15 cellular contexts compared by ENCODE assay signal in the genomic region with DNA sequence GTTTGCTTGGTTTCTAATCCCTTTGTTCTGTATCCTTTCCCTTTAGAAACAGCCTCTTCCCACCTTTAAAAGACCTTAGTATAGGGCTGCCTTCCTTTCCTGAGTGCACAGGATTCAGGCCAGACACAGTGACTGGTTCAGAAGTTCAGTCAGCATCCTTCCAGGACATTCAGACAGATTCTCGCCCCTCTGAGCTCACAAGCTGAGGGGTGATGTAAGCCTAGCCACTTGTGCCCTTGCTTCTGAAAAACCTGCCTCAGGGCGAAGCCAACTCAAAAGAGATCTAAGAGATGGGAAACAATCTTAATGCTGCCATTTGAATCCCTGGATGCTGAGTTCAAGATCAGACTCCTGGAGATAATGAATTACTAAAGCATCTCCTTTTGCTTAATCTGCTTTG. TPM values are rescaled to one million over a fixed set of nuclear protein-coding genes. Genes with fewer than 3 reads are reported as not detected.
DNase-seq lines count a peak whose midpoint lies in the region; FAIRE-seq and TF ChIP-seq lines count a peak whose summit lies in the region.
"Had no signal": no experiment of that assay in that cellular context is flagged by ENCODE, and none has a peak within 500 bp of the region (broad histone marks: within the 10 kb centered on the region; RNA-seq: fewer than 3 reads in every experiment).

No MANE protein-coding gene starts in this region.

- no peaks in the 10 kb centered on the region for H3K36me3 Mint-ChIP-seq in endothelial cell (ENCODE audit: low read depth, unreplicated experiment)
- no peaks in the 10 kb centered on the region for H3K36me3 Mint-ChIP-seq in glutamatergic neuron (ENCODE audit: unreplicated experiment)

- no peak for FAIRE-seq in H54 (lab: Jason Lieb, UNC)
- FAIRE-seq: GM12892 had no signal

- TF ChIP-seq CTCF in endothelial cell (IDR thresholded peaks at IDR 0.05; ENCODE audit: unreplicated experiment): no peak
- TF ChIP-seq CTCF in glutamatergic neuron (IDR thresholded peaks at IDR 0.05; ENCODE audit: partially characterized antibody, unreplicated experiment): no peak

- H3K9me3 Mint-ChIP-seq in endothelial cell (ENCODE audit: unreplicated experiment) (no peaks in the 10 kb centered on the region), glutamatergic neuron (ENCODE audit: unreplicated experiment) (peaks cover 2% of the 10 kb centered on the region)

- H3K4me3 Mint-ChIP-seq in endothelial cell (ENCODE audit: unreplicated experiment) (no peak overlapping the region), glutamatergic neuron (ENCODE audit: unreplicated experiment) (no peak overlapping the region)
- H3K4me3 Mint-ChIP-seq: CD4-positive, CD25-positive, alpha-beta regulatory T cell had no signal

- peak overlapping the region; percentile 28 for H3K27ac Mint-ChIP-seq in endothelial cell (ENCODE audit: unreplicated experiment)
- no peak overlapping the region for H3K27ac Mint-ChIP-seq in glutamatergic neuron (ENCODE audit: unreplicated experiment)
- H3K27ac Mint-ChIP-seq: CD4-positive, CD25-positive, alpha-beta regulatory T cell had no signal

- H3K27me3 Mint-ChIP-seq in endothelial cell (ENCODE audit: unreplicated experiment) (peaks cover 4% of the 10 kb centered on the region), glutamatergic neuron (ENCODE audit: unreplicated experiment) (peaks cover 4% of the 10 kb centered on the region)

- DNase-seq in ELR (ENCODE audit: low read depth) (peak; percentile 11), M059J (ENCODE audit: low read depth) (peak; percentile 21), endothelial cell (ENCODE audit: low spot score) (no peak), H54 (ENCODE audit: insufficient read length, low spot score) (no peak), glutamatergic neuron (no peak), middle frontal gyrus (ENCODE audit: extremely low spot score, low spot score) (no peak), hypothalamus (lab: John Stamatoyannopoulos, UW) (no peak)
- DNase-seq: ACHN; Calu3; CD4-positive, CD25-positive, alpha-beta regulatory T cell; DMS 273 treated with DMSO at 0.1 percent for 48 hours; GDM1; GOT3; KBM-7 had no signal

- H3K4me1 Mint-ChIP-seq in endothelial cell (ENCODE audit: unreplicated experiment): peaks cover 53% of the 10 kb centered on the region
- peaks cover 7% of the 10 kb centered on the region for H3K4me1 Mint-ChIP-seq in glutamatergic neuron (ENCODE audit: low read depth, unreplicated experiment)

- TF ChIP-seq POLR2A in H54 (IDR thresholded peaks at IDR 0.05; ENCODE audit: low read depth, low read length): no peak

RNA-seq across cellular contexts. Expression of a gene that starts 6.7 kb away (rescaled TPM):
- 11.8 and 13.5 TPM in 2 replicates for total RNA-seq in M059J (2014; rRNA removed; shearing (Covaris generic))
- total RNA-seq in endothelial cell (ENCODE audit: unreplicated experiment) (20.4 TPM), glutamatergic neuron (ENCODE audit: unreplicated experiment) (6.5 TPM)

Comparison
In these comparisons a context has a peak if more than half of its experiments do, and no peak if none do; other contexts are left out.
1. DNase-seq: peak in ELR (single experiment) and M059J (single experiment); none in endothelial cell (single experiment), H54 (single experiment), glutamatergic neuron (single experiment), middle frontal gyrus (single experiment) and hypothalamus (0 of 51).